In the genomic region with DNA sequence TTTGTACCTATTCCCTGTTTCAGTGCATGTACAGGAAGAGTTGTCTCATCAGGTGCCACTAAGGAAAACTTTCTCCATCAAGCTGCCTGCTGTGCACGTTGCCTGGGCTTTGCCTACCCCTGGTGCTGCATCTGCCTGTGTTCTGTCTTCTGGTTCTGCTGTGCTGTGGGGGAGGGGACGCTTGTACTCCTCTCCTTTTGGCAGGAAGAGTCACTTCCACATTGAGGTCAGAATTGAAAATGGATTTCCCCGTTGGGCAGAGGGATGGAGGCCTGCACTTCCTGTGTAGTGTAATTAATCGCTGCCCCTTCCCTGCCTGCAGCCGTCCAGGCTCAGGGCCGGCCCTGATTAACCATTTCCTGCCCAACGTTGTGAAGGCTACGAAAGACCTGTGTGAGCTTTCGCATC, we compare ENCODE assay signal across 8 cellular contexts.
DNase-seq lines count a peak whose midpoint lies in the region; ATAC-seq, FAIRE-seq and TF ChIP-seq lines count a peak whose summit lies in the region.

No MANE protein-coding gene starts in this region.

- TF ChIP-seq RAD21 in HepG2 (CRISPR knock-in tag; IDR thresholded peaks at IDR 0.05) = no peak

- H3K27ac Mint-ChIP-seq in activated naive CD8-positive, alpha-beta T cell treated with anti-CD3 and anti-CD28 coated beads, Interleukin-2, amount 10 ng/mL, durations not matched to agents 7 days and 5 days = peak overlapping the region; percentile 70

- H3K36me3 Mint-ChIP-seq in activated naive CD8-positive, alpha-beta T cell treated with anti-CD3 and anti-CD28 coated beads, Interleukin-2, amount 10 ng/mL, durations not matched to agents 7 days and 5 days = peaks cover 5% of the 10 kb centered on the region

- ATAC-seq in activated naive CD8-positive, alpha-beta T cell treated with anti-CD3 and anti-CD28 coated beads, Interleukin-2, amount 10 ng/mL, durations not matched to agents 7 days and 5 days (ENCODE audit: low read depth) = no peak
- ATAC-seq in HepG2 = no peak
- ATAC-seq in HG03159 (IDR thresholded peaks at IDR 0.05; ENCODE audit: unreplicated experiment) = no peak

- FAIRE-seq in HepG2 (lab: Jason Lieb, UNC) = no peak

- no peak overlapping the region for H3K27ac ChIP-seq in HepG2 (ENCODE audit: extremely low read length, insufficient read depth, low read length)

- peak overlapping the region; percentile 21 for H2AFZ ChIP-seq in HepG2 (ENCODE audit: low read length)

- WGBS in HepG2 (ENCODE audit: low lambda C conversion rate) = 29% methylated on average over 7 of the region's 9 CpGs

- H3K9me3 Mint-ChIP-seq in activated naive CD8-positive, alpha-beta T cell treated with anti-CD3 and anti-CD28 coated beads, Interleukin-2, amount 10 ng/mL, durations not matched to agents 7 days and 5 days = no peaks in the 10 kb centered on the region

- no peaks in the 10 kb centered on the region for H3K27me3 Mint-ChIP-seq in activated naive CD8-positive, alpha-beta T cell treated with anti-CD3 and anti-CD28 coated beads, Interleukin-2, amount 10 ng/mL, durations not matched to agents 7 days and 5 days

- 0 out of 2 replicates have a peak overlapping the region, but pooled peaks have one; percentile 6 for H3K9ac ChIP-seq in HepG2 (ENCODE audit: insufficient read depth, low read depth, low read length)

- TF ChIP-seq EP300 in HepG2 (IDR thresholded peaks at IDR 0.05; ENCODE audit: low read depth in 2 of 2, low read length in 2 of 2) (no peak), HepG2 (CRISPR knock-in tag; IDR thresholded peaks at IDR 0.05; ENCODE audit: borderline replicate concordance) (no peak)

- peak overlapping the region; percentile 37 for H3K4me3 Mint-ChIP-seq in activated naive CD8-positive, alpha-beta T cell treated with anti-CD3 and anti-CD28 coated beads, Interleukin-2, amount 10 ng/mL, durations not matched to agents 7 days and 5 days

- TF ChIP-seq POLR2A in HepG2 (IDR thresholded peaks at IDR 0.05; ENCODE audit: insufficient read depth in 1 of 2, low read depth in 2 of 2, low read length in 2 of 2) = no peak

- H3K79me2 ChIP-seq in HepG2 (ENCODE audit: insufficient read depth, low read length) = no peaks in the 10 kb centered on the region

- POLR2A ChIA-PET in activated naive CD8-positive, alpha-beta T cell treated with anti-CD3 and anti-CD28 coated beads, Interleukin-2, amount 10 ng/mL, durations not matched to agents 7 days and 5 days (lab: Charles Lee) = interaction anchor here (0.7 to 4.8 kb wide), 3 partner anchors 13 to 211 kb away, joined by 3 to 55 read pairs (median 17); a partner anchor contains a TSS
- POLR2A ChIA-PET in HepG2 (lab: Yijun Ruan, JAX) = interaction anchor here (1.8 kb wide), 1 partner anchor 131 kb away, joined by 4 read pairs; no protein-coding TSS in a partner anchor

- in situ Hi-C loops in HepG2 (cut with HindIII; ENCODE audit: extremely low pct_ligation_motif_present, low pct_unique_long_range_greater_than_20kb) = loop anchor here (5.0 kb wide), 1 partner anchor 177 kb away; no protein-coding TSS in a partner anchor

- CTCF ChIA-PET in HepG2 (lab: Yijun Ruan, JAX; ENCODE audit: low intra/inter-chr PET ratio, low total read pairs) = no interaction called here

- peak overlapping the region; percentile 50 for H3K4me2 ChIP-seq in HepG2 (ENCODE audit: low read depth, low read length)

- DNase-seq in stimulated activated CD4-positive, alpha-beta T cell treated with anti-CD3 and anti-CD28 coated beads, Interleukin-15, amount 100 ng/mL, for 24 hours = peak; percentile 33
- DNase-seq in stimulated activated CD4-positive, alpha-beta T cell treated with anti-CD3 and anti-CD28 coated beads, Interleukin-1b, Interleukin-23, amount 100 ng/mL, for 48 hours = no peak
- DNase-seq in M059J (ENCODE audit: low read depth) = peak; percentile 78
- DNase-seq in activated naive CD8-positive, alpha-beta T cell treated with anti-CD3 and anti-CD28 coated beads, Interleukin-2, amount 10 ng/mL, durations not matched to agents 7 days and 5 days = peak; percentile 52
- DNase-seq in HepG2 (ENCODE audit: low spot score) = no peak
- DNase-seq in NCI-H1092 (lab: John Stamatoyannopoulos, UW) = no peak
- no peak for DNase-seq in NCI-H510A treated with DMSO at 0.1 percent for 48 hours (lab: John Stamatoyannopoulos, UW)

- H3K4me1 Mint-ChIP-seq in activated naive CD8-positive, alpha-beta T cell treated with anti-CD3 and anti-CD28 coated beads, Interleukin-2, amount 10 ng/mL, durations not matched to agents 7 days and 5 days = peaks cover 41% of the 10 kb centered on the region

- no peaks in the 10 kb centered on the region for H4K20me1 ChIP-seq in HepG2 (ENCODE audit: insufficient read depth, low read length)

- intact Hi-C loops in HepG2 (cut with micrococcal nuclease; ENCODE audit: unreplicated experiment) = loop anchor here (10.0 kb wide), 1 partner anchor 356 kb away; no protein-coding TSS in a partner anchor

- peak overlapping the region in 1 of 3 experiments; percentile 20; a peak in 1 of 6 replicates for H3K4me3 ChIP-seq in HepG2 (replicated peaks in 1 of 3; ENCODE audit: insufficient read depth in 1 of 3, low read depth in 2 of 3, low read length in 3 of 3)

- H3K4me1 ChIP-seq in HepG2 (ENCODE audit: insufficient read depth, low read length) = peaks cover 53% of the 10 kb centered on the region

- no peak for TF ChIP-seq CTCF in HepG2 (CRISPR knock-in tag; IDR thresholded peaks at IDR 0.05)

- H3K36me3 ChIP-seq in HepG2 (replicated peaks in 1 of 2; ENCODE audit: control insufficient read depth in 1 of 2, insufficient read depth in 2 of 2, low read length in 2 of 2) = no peaks in the 10 kb centered on the region

- no peaks in the 10 kb centered on the region for H3K9me3 ChIP-seq in HepG2 (ENCODE audit: low read length)

- no TSS peak for BruUV-seq in HepG2 (replicated peaks; lab: Mats Ljungman, UMichigan)

- no peaks in the 10 kb centered on the region for H3K27me3 ChIP-seq in HepG2 (ENCODE audit: control insufficient read depth in 1 of 2, insufficient read depth in 2 of 2, low read length in 2 of 2)

TF ChIP-seq in HepG2, 621 proteins besides CTCF, POLR2A, EP300 and RAD21 (continues in another document):
- TF ChIP-seq RARA (CRISPR knock-in tag; IDR thresholded peaks at IDR 0.05) (no peak), HNF4G (IDR thresholded peaks at IDR 0.05; ENCODE audit: borderline replicate concordance, low read depth, low read length) (no peak), HNF4G (CRISPR knock-in tag; IDR thresholded peaks at IDR 0.05; ENCODE audit: borderline replicate concordance, low read depth) (no peak), ZNF331 (CRISPR knock-in tag; IDR thresholded peaks at IDR 0.05) (0 out of 2 replicates have a peak, but pooled peaks have one; percentile 26), ESRRA (CRISPR knock-in tag; IDR thresholded peaks at IDR 0.05; ENCODE audit: low read depth) (no peak), ZNF652 (CRISPR knock-in tag; IDR thresholded peaks at IDR 0.05; ENCODE audit: borderline replicate concordance, low read depth) (peak; percentile 93)
- TF ChIP-seq, protein P1, sequence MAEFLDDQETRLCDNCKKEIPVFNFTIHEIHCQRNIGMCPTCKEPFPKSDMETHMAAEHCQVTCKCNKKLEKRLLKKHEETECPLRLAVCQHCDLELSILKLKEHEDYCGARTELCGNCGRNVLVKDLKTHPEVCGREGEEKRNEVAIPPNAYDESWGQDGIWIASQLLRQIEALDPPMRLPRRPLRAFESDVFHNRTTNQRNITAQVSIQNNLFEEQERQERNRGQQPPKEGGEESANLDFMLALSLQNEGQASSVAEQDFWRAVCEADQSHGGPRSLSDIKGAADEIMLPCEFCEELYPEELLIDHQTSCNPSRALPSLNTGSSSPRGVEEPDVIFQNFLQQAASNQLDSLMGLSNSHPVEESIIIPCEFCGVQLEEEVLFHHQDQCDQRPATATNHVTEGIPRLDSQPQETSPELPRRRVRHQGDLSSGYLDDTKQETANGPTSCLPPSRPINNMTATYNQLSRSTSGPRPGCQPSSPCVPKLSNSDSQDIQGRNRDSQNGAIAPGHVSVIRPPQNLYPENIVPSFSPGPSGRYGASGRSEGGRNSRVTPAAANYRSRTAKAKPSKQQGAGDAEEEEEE (CRISPR knock-in tag; IDR thresholded peaks at IDR 0.05; ENCODE audit: borderline replicate concordance) = no peak
- TF ChIP-seq, protein P2, sequence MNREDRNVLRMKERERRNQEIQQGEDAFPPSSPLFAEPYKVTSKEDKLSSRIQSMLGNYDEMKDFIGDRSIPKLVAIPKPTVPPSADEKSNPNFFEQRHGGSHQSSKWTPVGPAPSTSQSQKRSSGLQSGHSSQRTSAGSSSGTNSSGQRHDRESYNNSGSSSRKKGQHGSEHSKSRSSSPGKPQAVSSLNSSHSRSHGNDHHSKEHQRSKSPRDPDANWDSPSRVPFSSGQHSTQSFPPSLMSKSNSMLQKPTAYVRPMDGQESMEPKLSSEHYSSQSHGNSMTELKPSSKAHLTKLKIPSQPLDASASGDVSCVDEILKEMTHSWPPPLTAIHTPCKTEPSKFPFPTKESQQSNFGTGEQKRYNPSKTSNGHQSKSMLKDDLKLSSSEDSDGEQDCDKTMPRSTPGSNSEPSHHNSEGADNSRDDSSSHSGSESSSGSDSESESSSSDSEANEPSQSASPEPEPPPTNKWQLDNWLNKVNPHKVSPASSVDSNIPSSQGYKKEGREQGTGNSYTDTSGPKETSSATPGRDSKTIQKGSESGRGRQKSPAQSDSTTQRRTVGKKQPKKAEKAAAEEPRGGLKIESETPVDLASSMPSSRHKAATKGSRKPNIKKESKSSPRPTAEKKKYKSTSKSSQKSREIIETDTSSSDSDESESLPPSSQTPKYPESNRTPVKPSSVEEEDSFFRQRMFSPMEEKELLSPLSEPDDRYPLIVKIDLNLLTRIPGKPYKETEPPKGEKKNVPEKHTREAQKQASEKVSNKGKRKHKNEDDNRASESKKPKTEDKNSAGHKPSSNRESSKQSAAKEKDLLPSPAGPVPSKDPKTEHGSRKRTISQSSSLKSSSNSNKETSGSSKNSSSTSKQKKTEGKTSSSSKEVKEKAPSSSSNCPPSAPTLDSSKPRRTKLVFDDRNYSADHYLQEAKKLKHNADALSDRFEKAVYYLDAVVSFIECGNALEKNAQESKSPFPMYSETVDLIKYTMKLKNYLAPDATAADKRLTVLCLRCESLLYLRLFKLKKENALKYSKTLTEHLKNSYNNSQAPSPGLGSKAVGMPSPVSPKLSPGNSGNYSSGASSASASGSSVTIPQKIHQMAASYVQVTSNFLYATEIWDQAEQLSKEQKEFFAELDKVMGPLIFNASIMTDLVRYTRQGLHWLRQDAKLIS (CRISPR knock-in tag; IDR thresholded peaks at IDR 0.05) = no peak

Comparison
In these comparisons a context has a peak if more than half of its experiments do, and no peak if none do; other contexts are left out.
1. DNase-seq: peak in stimulated activated CD4-positive, alpha-beta T cell treated with anti-CD3 and anti-CD28 coated beads, Interleukin-15, amount 100 ng/mL, for 24 hours (single experiment), M059J (single experiment) and activated naive CD8-positive, alpha-beta T cell treated with anti-CD3 and anti-CD28 coated beads, Interleukin-2, amount 10 ng/mL, durations not matched to agents 7 days and 5 days (single experiment); none in stimulated activated CD4-positive, alpha-beta T cell treated with anti-CD3 and anti-CD28 coated beads, Interleukin-1b, Interleukin-23, amount 100 ng/mL, for 48 hours (single experiment), HepG2 (single experiment), NCI-H1092 (single experiment) and NCI-H510A treated with DMSO at 0.1 percent for 48 hours (single experiment).